1 cellular context compared by ENCODE assay signal in the genomic region with DNA sequence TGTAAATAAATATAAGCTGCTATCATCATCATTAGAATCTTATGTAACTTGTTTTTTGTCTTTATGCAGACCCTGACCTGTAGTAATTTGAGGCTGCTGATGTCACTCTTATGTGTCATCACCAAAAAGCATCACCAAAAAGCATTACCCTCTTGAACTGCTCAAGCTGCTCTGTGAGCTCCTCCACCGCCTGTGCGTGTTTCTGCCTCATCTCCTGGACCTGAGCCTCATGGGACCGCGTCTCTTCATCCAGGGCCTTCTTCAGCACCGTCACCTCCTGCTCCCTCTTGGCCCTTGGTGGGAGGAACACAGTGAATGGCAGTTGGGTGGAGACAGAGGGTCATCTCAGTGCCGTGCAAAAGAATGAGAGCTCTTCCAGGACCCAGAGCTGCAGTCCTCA.
TF ChIP-seq lines count a peak whose summit lies in the region.

No MANE protein-coding gene starts in this region.

TF ChIP-seq in HEK293, 187 proteins besides CTCF, POLR2A, EP300 and RAD21 (continued from another document):
- TF ChIP-seq, protein P1, sequence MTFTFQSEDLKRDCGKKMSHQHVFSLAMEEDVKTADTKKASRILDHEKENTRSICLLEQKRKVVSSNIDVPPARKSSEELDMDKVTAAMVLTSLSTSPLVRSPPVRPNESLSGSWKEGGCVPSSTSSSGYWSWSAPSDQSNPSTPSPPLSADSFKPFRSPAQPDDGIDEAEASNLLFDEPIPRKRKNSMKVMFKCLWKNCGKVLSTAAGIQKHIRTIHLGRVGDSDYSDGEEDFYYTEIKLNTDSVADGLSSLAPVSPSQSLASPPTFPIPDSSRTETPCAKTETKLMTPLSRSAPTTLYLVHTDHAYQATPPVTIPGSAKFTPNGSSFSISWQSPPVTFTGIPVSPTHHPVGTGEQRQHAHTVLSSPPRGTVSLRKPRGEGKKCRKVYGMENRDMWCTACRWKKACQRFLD (tag by site-specific recombination; IDR thresholded peaks at IDR 0.05): no peak
- TF ChIP-seq, protein P2, sequence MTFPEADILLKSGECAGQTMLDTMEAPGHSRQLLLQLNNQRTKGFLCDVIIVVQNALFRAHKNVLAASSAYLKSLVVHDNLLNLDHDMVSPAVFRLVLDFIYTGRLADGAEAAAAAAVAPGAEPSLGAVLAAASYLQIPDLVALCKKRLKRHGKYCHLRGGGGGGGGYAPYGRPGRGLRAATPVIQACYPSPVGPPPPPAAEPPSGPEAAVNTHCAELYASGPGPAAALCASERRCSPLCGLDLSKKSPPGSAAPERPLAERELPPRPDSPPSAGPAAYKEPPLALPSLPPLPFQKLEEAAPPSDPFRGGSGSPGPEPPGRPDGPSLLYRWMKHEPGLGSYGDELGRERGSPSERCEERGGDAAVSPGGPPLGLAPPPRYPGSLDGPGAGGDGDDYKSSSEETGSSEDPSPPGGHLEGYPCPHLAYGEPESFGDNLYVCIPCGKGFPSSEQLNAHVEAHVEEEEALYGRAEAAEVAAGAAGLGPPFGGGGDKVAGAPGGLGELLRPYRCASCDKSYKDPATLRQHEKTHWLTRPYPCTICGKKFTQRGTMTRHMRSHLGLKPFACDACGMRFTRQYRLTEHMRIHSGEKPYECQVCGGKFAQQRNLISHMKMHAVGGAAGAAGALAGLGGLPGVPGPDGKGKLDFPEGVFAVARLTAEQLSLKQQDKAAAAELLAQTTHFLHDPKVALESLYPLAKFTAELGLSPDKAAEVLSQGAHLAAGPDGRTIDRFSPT (tag by site-specific recombination; IDR thresholded peaks at IDR 0.05): no peak
- no peak for TF ChIP-seq ZNF600 (tag by site-specific recombination; IDR thresholded peaks at IDR 0.05)
- TF ChIP-seq ZBTB20 (tag by site-specific recombination; IDR thresholded peaks at IDR 0.05): no peak
- no peak for TF ChIP-seq ZNF621 (tag by site-specific recombination; IDR thresholded peaks at IDR 0.05)
- TF ChIP-seq ZNF701 (tag by site-specific recombination; IDR thresholded peaks at IDR 0.05): no peak
- TF ChIP-seq ZBTB21 (tag by site-specific recombination; IDR thresholded peaks at IDR 0.05): peak; percentile 62; the same call in 1 of the 2 replicates
- no peak for TF ChIP-seq ZNF350 (tag by site-specific recombination; IDR thresholded peaks at IDR 0.05)
- no peak for TF ChIP-seq ZNF76 (tag by site-specific recombination; IDR thresholded peaks at IDR 0.05; ENCODE audit: borderline replicate concordance, low read depth)
- TF ChIP-seq, protein P3, sequence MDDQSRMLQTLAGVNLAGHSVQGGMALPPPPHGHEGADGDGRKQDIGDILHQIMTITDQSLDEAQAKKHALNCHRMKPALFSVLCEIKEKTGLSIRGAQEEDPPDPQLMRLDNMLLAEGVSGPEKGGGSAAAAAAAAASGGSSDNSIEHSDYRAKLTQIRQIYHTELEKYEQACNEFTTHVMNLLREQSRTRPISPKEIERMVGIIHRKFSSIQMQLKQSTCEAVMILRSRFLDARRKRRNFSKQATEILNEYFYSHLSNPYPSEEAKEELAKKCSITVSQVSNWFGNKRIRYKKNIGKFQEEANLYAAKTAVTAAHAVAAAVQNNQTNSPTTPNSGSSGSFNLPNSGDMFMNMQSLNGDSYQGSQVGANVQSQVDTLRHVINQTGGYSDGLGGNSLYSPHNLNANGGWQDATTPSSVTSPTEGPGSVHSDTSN (CRISPR knock-in tag; IDR thresholded peaks at IDR 0.05): no peak
- TF ChIP-seq ZNF157 (tag by site-specific recombination; IDR thresholded peaks at IDR 0.05): no peak
TF ChIP-seq in HEK293: peak in this region for 3.
